In the genomic region with DNA sequence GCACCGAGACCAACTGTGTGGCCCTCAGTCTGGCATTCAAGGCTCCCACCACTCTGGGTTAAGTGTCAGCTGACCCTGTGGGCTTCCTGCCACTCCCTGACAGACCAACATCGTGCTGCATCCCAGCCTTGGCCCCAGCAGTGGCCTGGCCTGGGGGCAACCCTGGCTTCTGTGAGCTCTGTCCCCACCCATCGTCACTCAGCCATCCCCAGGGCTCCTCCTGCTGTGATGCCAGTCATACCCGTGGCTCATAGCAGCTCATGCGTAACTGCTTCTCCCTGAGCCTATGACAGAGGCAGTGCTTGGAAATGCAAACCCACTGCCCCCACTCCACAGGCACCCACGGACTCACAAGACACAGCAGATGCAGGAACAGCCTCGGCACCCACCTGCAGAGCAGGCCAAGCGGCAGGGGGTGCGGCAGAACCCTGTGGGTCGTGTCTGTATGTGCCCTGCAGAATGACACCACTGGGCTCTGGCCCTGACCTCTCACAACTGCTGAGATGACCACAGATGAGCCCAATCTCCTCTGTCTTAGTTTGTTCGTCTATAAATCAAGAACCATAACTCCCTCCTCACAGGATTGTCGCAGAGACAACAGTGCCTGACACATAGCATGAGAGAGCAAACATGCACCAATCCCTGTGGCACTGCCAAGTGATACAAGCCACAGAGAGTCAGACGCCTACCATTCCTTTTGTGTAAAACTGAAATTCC, we compare ENCODE assay signal across 2 cellular contexts.
TF ChIP-seq lines count a peak whose summit lies in the region.

No MANE protein-coding gene starts in this region.

TF ChIP-seq in Ishikawa, 13 proteins besides CTCF, POLR2A, EP300 and RAD21:
- TF ChIP-seq TEAD4 (IDR thresholded peaks at IDR 0.05): peak; percentile 52
- no peak for TF ChIP-seq CEBPB (IDR thresholded peaks at IDR 0.05)
- TF ChIP-seq TCF12 (IDR thresholded peaks at IDR 0.05; ENCODE audit: low read depth): peak; percentile 68
- TF ChIP-seq CREB1 (IDR thresholded peaks at IDR 0.05; ENCODE audit: low read depth): no peak
- peak; percentile 75; the same call in 1 of the 2 replicates for TF ChIP-seq ZBTB7A (IDR thresholded peaks at IDR 0.05; ENCODE audit: low read depth)
- TF ChIP-seq, protein P1, sequence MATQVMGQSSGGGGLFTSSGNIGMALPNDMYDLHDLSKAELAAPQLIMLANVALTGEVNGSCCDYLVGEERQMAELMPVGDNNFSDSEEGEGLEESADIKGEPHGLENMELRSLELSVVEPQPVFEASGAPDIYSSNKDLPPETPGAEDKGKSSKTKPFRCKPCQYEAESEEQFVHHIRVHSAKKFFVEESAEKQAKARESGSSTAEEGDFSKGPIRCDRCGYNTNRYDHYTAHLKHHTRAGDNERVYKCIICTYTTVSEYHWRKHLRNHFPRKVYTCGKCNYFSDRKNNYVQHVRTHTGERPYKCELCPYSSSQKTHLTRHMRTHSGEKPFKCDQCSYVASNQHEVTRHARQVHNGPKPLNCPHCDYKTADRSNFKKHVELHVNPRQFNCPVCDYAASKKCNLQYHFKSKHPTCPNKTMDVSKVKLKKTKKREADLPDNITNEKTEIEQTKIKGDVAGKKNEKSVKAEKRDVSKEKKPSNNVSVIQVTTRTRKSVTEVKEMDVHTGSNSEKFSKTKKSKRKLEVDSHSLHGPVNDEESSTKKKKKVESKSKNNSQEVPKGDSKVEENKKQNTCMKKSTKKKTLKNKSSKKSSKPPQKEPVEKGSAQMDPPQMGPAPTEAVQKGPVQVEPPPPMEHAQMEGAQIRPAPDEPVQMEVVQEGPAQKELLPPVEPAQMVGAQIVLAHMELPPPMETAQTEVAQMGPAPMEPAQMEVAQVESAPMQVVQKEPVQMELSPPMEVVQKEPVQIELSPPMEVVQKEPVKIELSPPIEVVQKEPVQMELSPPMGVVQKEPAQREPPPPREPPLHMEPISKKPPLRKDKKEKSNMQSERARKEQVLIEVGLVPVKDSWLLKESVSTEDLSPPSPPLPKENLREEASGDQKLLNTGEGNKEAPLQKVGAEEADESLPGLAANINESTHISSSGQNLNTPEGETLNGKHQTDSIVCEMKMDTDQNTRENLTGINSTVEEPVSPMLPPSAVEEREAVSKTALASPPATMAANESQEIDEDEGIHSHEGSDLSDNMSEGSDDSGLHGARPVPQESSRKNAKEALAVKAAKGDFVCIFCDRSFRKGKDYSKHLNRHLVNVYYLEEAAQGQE (IDR thresholded peaks at IDR 0.05; ENCODE audit: low read depth): no peak
- TF ChIP-seq EGR1 (IDR thresholded peaks at IDR 0.05): no peak
- TF ChIP-seq, protein P2, sequence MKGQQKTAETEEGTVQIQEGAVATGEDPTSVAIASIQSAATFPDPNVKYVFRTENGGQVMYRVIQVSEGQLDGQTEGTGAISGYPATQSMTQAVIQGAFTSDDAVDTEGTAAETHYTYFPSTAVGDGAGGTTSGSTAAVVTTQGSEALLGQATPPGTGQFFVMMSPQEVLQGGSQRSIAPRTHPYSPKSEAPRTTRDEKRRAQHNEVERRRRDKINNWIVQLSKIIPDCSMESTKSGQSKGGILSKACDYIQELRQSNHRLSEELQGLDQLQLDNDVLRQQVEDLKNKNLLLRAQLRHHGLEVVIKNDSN (IDR thresholded peaks at IDR 0.05): no peak; the same call in 1 of the 2 replicates
- peak; percentile 30; the same call in 1 of the 2 replicates for TF ChIP-seq NFIC (IDR thresholded peaks at IDR 0.05)
- TF ChIP-seq TAF1 (IDR thresholded peaks at IDR 0.05; ENCODE audit: low read depth): 0 out of 2 replicates have a peak, but pooled peaks have one; percentile 26
- TF ChIP-seq YY1 (IDR thresholded peaks at IDR 0.05; ENCODE audit: low read depth): 0 out of 2 replicates have a peak, but pooled peaks have one; percentile 24
- TF ChIP-seq FOXM1 (IDR thresholded peaks at IDR 0.05; ENCODE audit: borderline replicate concordance, low read depth): no peak
- TF ChIP-seq, protein P3, sequence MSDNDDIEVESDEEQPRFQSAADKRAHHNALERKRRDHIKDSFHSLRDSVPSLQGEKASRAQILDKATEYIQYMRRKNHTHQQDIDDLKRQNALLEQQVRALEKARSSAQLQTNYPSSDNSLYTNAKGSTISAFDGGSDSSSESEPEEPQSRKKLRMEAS (IDR thresholded peaks at IDR 0.05): peak; percentile 58; the same call in 1 of the 2 replicates

TF ChIP-seq in SK-N-SH, 30 proteins besides CTCF, POLR2A, EP300 and RAD21:
- no peak for TF ChIP-seq ELF1 (IDR thresholded peaks at IDR 0.05)
